Comparison of ENCODE assay signal across 8 cellular contexts in genomic region chr15:65384895-65385867, GRCh38. TPM values are rescaled to one million over a fixed set of nuclear protein-coding genes. Genes with fewer than 3 reads are reported as not detected.
DNase-seq lines count a peak whose midpoint lies in the region; ATAC-seq and TF ChIP-seq lines count a peak whose summit lies in the region.

No MANE protein-coding gene starts in this region.

- peaks cover 3 to 10% of the 10 kb centered on the region in 2 donors for H3K27me3 Mint-ChIP-seq in natural killer cell treated with Interleukin-12 subunit alpha and Interleukin-12 subunit beta and Interleukin-15 and Interleukin-18, amount 100 ng/mL, for 72 hours

- no peaks in the 10 kb centered on the region for H3K36me3 Mint-ChIP-seq in natural killer cell treated with Interleukin-12 subunit alpha and Interleukin-12 subunit beta and Interleukin-15 and Interleukin-18, amount 100 ng/mL, for 72 hours

- peaks cover 25% of the 10 kb centered on the region for H3K27me3 ChIP-seq in RWPE2 (ENCODE audit: insufficient read depth, poor library complexity, severe bottlenecking)

- H3K4me1 Mint-ChIP-seq in natural killer cell treated with Interleukin-12 subunit alpha and Interleukin-12 subunit beta and Interleukin-15 and Interleukin-18, amount 100 ng/mL, for 72 hours (ENCODE audit: low read depth in 2 of 2), result peaks cover 5 to 24% of the 10 kb centered on the region in 2 donors

- H3K9me3 Mint-ChIP-seq in natural killer cell treated with Interleukin-12 subunit alpha and Interleukin-12 subunit beta and Interleukin-15 and Interleukin-18, amount 100 ng/mL, for 72 hours, result no peaks in the 10 kb centered on the region

- H3K9me3 ChIP-seq in RWPE2 (ENCODE audit: severe bottlenecking), result no peaks in the 10 kb centered on the region

- H3K27ac Mint-ChIP-seq in natural killer cell treated with Interleukin-12 subunit alpha and Interleukin-12 subunit beta and Interleukin-15 and Interleukin-18, amount 100 ng/mL, for 72 hours, result peak overlapping the region; percentile 14 to 47

- TF ChIP-seq CTCF in AG09309 (IDR thresholded peaks at IDR 0.05; ENCODE audit: control insufficient read depth, insufficient read depth, low read depth, low read length, missing control alignments) (peak; percentile 88), RWPE2 (IDR thresholded peaks at IDR 0.05; ENCODE audit: poor library complexity, severe bottlenecking) (peak; percentile 98), fibroblast of pulmonary artery (IDR thresholded peaks at IDR 0.05; ENCODE audit: low read length, missing control alignments) (peak; percentile 85)

- peak overlapping the region; percentile 83 for H3K4me3 Mint-ChIP-seq in natural killer cell treated with Interleukin-12 subunit alpha and Interleukin-12 subunit beta and Interleukin-15 and Interleukin-18, amount 100 ng/mL, for 72 hours

- DNase-seq in AG09309 (ENCODE audit: low read depth), result no peak
- DNase-seq in GM19240 (ENCODE audit: insufficient read length, low spot score), result peak; percentile 96
- DNase-seq in M059J (ENCODE audit: low read depth), result peak; percentile 68
- peak; percentile 88 for DNase-seq in RWPE2 (ENCODE audit: low spot score)
- DNase-seq in activated effector memory CD4-positive, alpha-beta T cell treated with Interleukin-2 at 50 U/mL for 16 hours, result peak; percentile 74
- peak; percentile 89 for DNase-seq in fibroblast of pulmonary artery (ENCODE audit: low read depth)
- peak; percentile 82 for DNase-seq in natural killer cell treated with Interleukin-12 subunit alpha and Interleukin-12 subunit beta and Interleukin-15 and Interleukin-18, amount 100 ng/mL, for 72 hours (ENCODE audit: low spot score)
- DNase-seq in stimulated activated naive CD4-positive, alpha-beta T cell treated with Interleukin-2 at 50 U/mL for 16 hours (lab: John Stamatoyannopoulos, UW), result peak; percentile 73

- H3K27ac ChIP-seq in RWPE2 (ENCODE audit: poor library complexity, severe bottlenecking), result no peak overlapping the region

- peak; percentile 84 for ATAC-seq in RWPE2 (ENCODE audit: low read depth)
- peak; percentile 88 to 89 for ATAC-seq in natural killer cell treated with Interleukin-12 subunit alpha and Interleukin-12 subunit beta and Interleukin-15 and Interleukin-18, amount 100 ng/mL, for 72 hours

- H3K4me3 ChIP-seq in AG09309 (ENCODE audit: control insufficient read depth, low read depth, low read length) (no peak overlapping the region), RWPE2 (ENCODE audit: severe bottlenecking) (peak overlapping the region; percentile 0), fibroblast of pulmonary artery (replicated peaks; ENCODE audit: low read depth, low read length) (no peak overlapping the region)

- no peaks in the 10 kb centered on the region for H3K4me1 ChIP-seq in RWPE2 (ENCODE audit: insufficient read depth, poor library complexity, severe bottlenecking)

- H3K36me3 ChIP-seq in RWPE2 (ENCODE audit: low read depth), result no peaks in the 10 kb centered on the region

RNA-seq across cellular contexts. Expression of gene IGDCC3, which starts 7.4 kb away (rescaled TPM):
- not detected in 2 replicates for total RNA-seq in M059J (2014; rRNA removed; shearing (Covaris generic))
- total RNA-seq in natural killer cell treated with Interleukin-12 subunit alpha and Interleukin-12 subunit beta and Interleukin-15 and Interleukin-18, amount 100 ng/mL, for 72 hours, result not detected

RNA-seq across cellular contexts. Expression of gene IGDCC4, which starts 37.6 kb away (rescaled TPM):
- 0.10 and 0.15 TPM in 2 replicates for total RNA-seq in M059J (2014; rRNA removed; shearing (Covaris generic))
- total RNA-seq in natural killer cell treated with Interleukin-12 subunit alpha and Interleukin-12 subunit beta and Interleukin-15 and Interleukin-18, amount 100 ng/mL, for 72 hours, result under 1 TPM; 0.07 to 0.20 TPM
